19 cellular contexts compared by ENCODE assay signal in genomic region chr4:38055566-38055965, GRCh38.
A peak's percentile ranks its signal among the peaks of the same experiment; 100 is the strongest.
DNase-seq lines count a peak whose midpoint lies in the region; ATAC-seq and TF ChIP-seq lines count a peak whose summit lies in the region.
"Had no signal": no experiment of that assay in that cellular context is flagged by ENCODE, and none has a peak within 500 bp of the region (broad histone marks: within the 10 kb centered on the region; RNA-seq: fewer than 3 reads in every experiment).

No MANE protein-coding gene starts in this region.

- intact Hi-C loops in heart left ventricle (cut with DNase I) (loop anchor here in 1 of 10 donors (5.0 kb wide), 1 partner anchor 677 kb away; no protein-coding TSS in a partner anchor), PC-3 (cut with micrococcal nuclease) (no loop called here)

- H3K36me3 ChIP-seq in GM23338 (ENCODE audit: insufficient read depth) (peaks cover 5% of the 10 kb centered on the region; the same call in 1 of the 2 replicates), heart left ventricle (peaks cover 0 to 75% (median 56%) of the 10 kb centered on the region in 9 donors), parathyroid adenoma (ENCODE audit: control insufficient read depth, insufficient read depth, low read length) (no peaks in the 10 kb centered on the region), PC-3 (ENCODE audit: low read depth, low read length) (no peaks in the 10 kb centered on the region)
- H3K36me3 ChIP-seq: breast epithelium had no signal

- no peaks in the 10 kb centered on the region for H3K27me3 ChIP-seq in GM23338 (ENCODE audit: insufficient read depth)
- no peaks in the 10 kb centered on the region for H3K27me3 ChIP-seq in heart left ventricle
- no peaks in the 10 kb centered on the region for H3K27me3 ChIP-seq in parathyroid adenoma (ENCODE audit: control insufficient read depth, insufficient read depth, low read length)
- no peaks in the 10 kb centered on the region for H3K27me3 ChIP-seq in PC-3 (ENCODE audit: low read length)
- H3K27me3 ChIP-seq: breast epithelium, SJCRH30 had no signal

- H3K9me3 Mint-ChIP-seq in GM23338, result no peaks in the 10 kb centered on the region
- no peaks in the 10 kb centered on the region for H3K9me3 Mint-ChIP-seq in WTC11
- H3K9me3 Mint-ChIP-seq: activated B cell treated with CpG ODN at 0.5 μM for 24 hours; naive thymus-derived CD4-positive, alpha-beta T cell had no signal

- no peak overlapping the region for H3K4me2 ChIP-seq in GM23338
- no peak overlapping the region for H3K4me2 ChIP-seq in parathyroid adenoma (ENCODE audit: low read length)
- no peak overlapping the region for H3K4me2 ChIP-seq in PC-3 (ENCODE audit: low read length)

- TF ChIP-seq POLR2A in heart left ventricle (IDR thresholded peaks at IDR 0.05), result no peak

- no peak overlapping the region for H3K4me3 ChIP-seq in GM23338
- H3K4me3 ChIP-seq in heart left ventricle, result peak overlapping the region in 5 of 12 donors; percentile 6 to 15 (median 8)
- no peak overlapping the region for H3K4me3 ChIP-seq in parathyroid adenoma (ENCODE audit: low read depth, low read length)
- no peak overlapping the region for H3K4me3 ChIP-seq in PC-3 (ENCODE audit: low read length)
- H3K4me3 ChIP-seq: breast epithelium, HAP-1, SJCRH30 had no signal

- no TSS peak for BruUV-seq in PC-3 (replicated peaks; lab: Mats Ljungman, UMichigan)

- H2AFZ ChIP-seq in GM23338 (no peak overlapping the region), parathyroid adenoma (no peak overlapping the region), PC-3 (ENCODE audit: low read length) (no peak overlapping the region)

- H3K36me3 Mint-ChIP-seq in GM23338 (ENCODE audit: low read depth) (peaks cover 39% of the 10 kb centered on the region), WTC11 (peaks cover 29% of the 10 kb centered on the region)

- H3K27ac ChIP-seq in GM23338 (ENCODE audit: low read depth) (no peak overlapping the region), heart left ventricle (peak overlapping the region in 11 of 12 donors; percentile 18 to 82 (median 72)), parathyroid adenoma (peak overlapping the region; percentile 60), PC-3 (ENCODE audit: low read length) (no peak overlapping the region)
- H3K27ac ChIP-seq: SJCRH30 had no signal

- TF ChIP-seq CTCF in GM23338 (conservative IDR thresholded peaks at IDR 0.05; ENCODE audit: low read depth in 2 of 2), result peak; percentile 28 to 42
- TF ChIP-seq CTCF in WTC11 (IDR thresholded peaks at IDR 0.05), result no peak
- peak in 4 of 12 donors; percentile 7 to 26 (median 14) for TF ChIP-seq CTCF in heart left ventricle (IDR thresholded peaks at IDR 0.05)
- TF ChIP-seq CTCF in parathyroid adenoma (IDR thresholded peaks at IDR 0.05), result no peak
- no peak for TF ChIP-seq CTCF in PC-3 (conservative IDR thresholded peaks at IDR 0.05; ENCODE audit: low read depth, low read length)

- CTCF ChIA-PET in WTC11 (lab: Charles Lee), result interaction anchor here (1.6 kb wide), 1 partner anchor 124 kb away, joined by 6 read pairs; no protein-coding TSS in a partner anchor
- CTCF ChIA-PET in PC-3 (lab: Charles Lee), result no interaction called here

- no peaks in the 10 kb centered on the region for H4K20me1 ChIP-seq in GM23338 (replicated peaks; ENCODE audit: insufficient read depth)
- no peaks in the 10 kb centered on the region for H4K20me1 ChIP-seq in PC-3 (ENCODE audit: low read length)

- H3K9me3 ChIP-seq in heart left ventricle, result no peaks in the 10 kb centered on the region
- no peaks in the 10 kb centered on the region for H3K9me3 ChIP-seq in parathyroid adenoma (ENCODE audit: control insufficient read depth, low read length)
- no peaks in the 10 kb centered on the region for H3K9me3 ChIP-seq in PC-3 (ENCODE audit: low read length)
- H3K9me3 ChIP-seq: breast epithelium, HAP-1, SJCRH30 had no signal

- H3K4me3 Mint-ChIP-seq in GM23338 (no peak overlapping the region), WTC11 (no peak overlapping the region)
- H3K4me3 Mint-ChIP-seq: activated B cell treated with CpG ODN at 0.5 μM for 24 hours; naive thymus-derived CD4-positive, alpha-beta T cell had no signal

- peak; percentile 35 for DNase-seq in GM23338 (ENCODE audit: low spot score)
- DNase-seq in WTC11 (ENCODE audit: low spot score), result peak; percentile 30
- DNase-seq in heart left ventricle, result no peak
- no peak for DNase-seq in NCI-H510A treated with DMSO at 0.1 percent for 48 hours (lab: John Stamatoyannopoulos, UW)
- DNase-seq in PC-3, result no peak
- DNase-seq in NCI-H2196 treated with DMSO at 0.1 percent for 48 hours (lab: John Stamatoyannopoulos, UW; ENCODE audit: unreplicated experiment), result no peak
- DNase-seq: activated B cell treated with CpG ODN at 0.5 μM for 24 hours; activated T-cell treated with anti-CD3 and anti-CD28 coated beads, Interleukin-2, amount 50 U/mL, for 48 hours; DMS79 treated with DMSO at 0.1 percent for 48 hours; erythroblast; naive thymus-derived CD4-positive, alpha-beta T cell; NCI-H1092 treated with DMSO at 0.1 percent for 48 hours; NCI-H748 treated with DMSO at 0.1 percent for 48 hours; SJCRH30; small intestine had no signal

- H3F3A ChIP-seq in GM23338 (replicated peaks; ENCODE audit: low read depth) (no peaks in the 10 kb centered on the region), PC-3 (ENCODE audit: low read length, unreplicated experiment) (no peaks in the 10 kb centered on the region)

- H3K4me1 ChIP-seq in GM23338 (ENCODE audit: insufficient read depth) (no peaks in the 10 kb centered on the region), heart left ventricle (peaks cover 0 to 39% (median 25%) of the 10 kb centered on the region in 12 donors), parathyroid adenoma (no peaks in the 10 kb centered on the region), PC-3 (ENCODE audit: insufficient read depth, low read length) (peaks cover 2% of the 10 kb centered on the region)
- H3K4me1 ChIP-seq: breast epithelium, HAP-1, SJCRH30 had no signal

- POLR2A ChIA-PET in WTC11 (lab: Charles Lee) (no interaction called here), PC-3 (lab: Charles Lee; ENCODE audit: unreplicated experiment) (no interaction called here)

- H3K4me1 Mint-ChIP-seq in GM23338 (no peaks in the 10 kb centered on the region), WTC11 (no peaks in the 10 kb centered on the region)

- H3K9me2 ChIP-seq in GM23338 (ENCODE audit: insufficient read depth) (no peaks in the 10 kb centered on the region), PC-3 (replicated peaks; ENCODE audit: low read length) (no peaks in the 10 kb centered on the region)

- H3K27me3 Mint-ChIP-seq in GM23338 (ENCODE audit: insufficient read depth, low read depth, poor library complexity) (peaks cover 5% of the 10 kb centered on the region), WTC11 (ENCODE audit: low read depth) (no peaks in the 10 kb centered on the region)
- H3K27me3 Mint-ChIP-seq: activated B cell treated with CpG ODN at 0.5 μM for 24 hours; naive thymus-derived CD4-positive, alpha-beta T cell had no signal

- 46 to 61% (median 54%) methylated on average over 8 of the region's 8 CpGs for WGBS in heart left ventricle, 4 donors

- H3K9ac ChIP-seq in parathyroid adenoma, result no peak overlapping the region
- no peak overlapping the region for H3K9ac ChIP-seq in PC-3 (ENCODE audit: low read length)

- H3K79me2 ChIP-seq in GM23338 (replicated peaks; ENCODE audit: insufficient read depth), result no peaks in the 10 kb centered on the region
- H3K79me2 ChIP-seq in parathyroid adenoma, result no peaks in the 10 kb centered on the region
- no peaks in the 10 kb centered on the region for H3K79me2 ChIP-seq in PC-3 (ENCODE audit: low read length)

- ATAC-seq in GM23338 (peak; percentile 72), WTC11 (peak; percentile 85), heart left ventricle (peak; percentile 18 to 51 (median 26)), HG02623 (IDR thresholded peaks at IDR 0.05; ENCODE audit: unreplicated experiment) (no peak), PC-3 (no peak)
- ATAC-seq: naive thymus-derived CD4-positive, alpha-beta T cell had no signal

- no peak overlapping the region for H3K27ac Mint-ChIP-seq in GM23338
- H3K27ac Mint-ChIP-seq in WTC11, result no peak overlapping the region
- H3K27ac Mint-ChIP-seq: activated B cell treated with CpG ODN at 0.5 μM for 24 hours had no signal

TF ChIP-seq in GM23338, 12 proteins besides CTCF, POLR2A, EP300 and RAD21 (continues in another document):
- TF ChIP-seq NANOG (IDR thresholded peaks at IDR 0.05; ENCODE audit: borderline replicate concordance), result no peak
- no peak for TF ChIP-seq JUNB (IDR thresholded peaks at IDR 0.05; ENCODE audit: unreplicated experiment)

TF ChIP-seq in WTC11, 78 proteins besides CTCF, POLR2A, EP300 and RAD21:
- TF ChIP-seq, protein P1, sequence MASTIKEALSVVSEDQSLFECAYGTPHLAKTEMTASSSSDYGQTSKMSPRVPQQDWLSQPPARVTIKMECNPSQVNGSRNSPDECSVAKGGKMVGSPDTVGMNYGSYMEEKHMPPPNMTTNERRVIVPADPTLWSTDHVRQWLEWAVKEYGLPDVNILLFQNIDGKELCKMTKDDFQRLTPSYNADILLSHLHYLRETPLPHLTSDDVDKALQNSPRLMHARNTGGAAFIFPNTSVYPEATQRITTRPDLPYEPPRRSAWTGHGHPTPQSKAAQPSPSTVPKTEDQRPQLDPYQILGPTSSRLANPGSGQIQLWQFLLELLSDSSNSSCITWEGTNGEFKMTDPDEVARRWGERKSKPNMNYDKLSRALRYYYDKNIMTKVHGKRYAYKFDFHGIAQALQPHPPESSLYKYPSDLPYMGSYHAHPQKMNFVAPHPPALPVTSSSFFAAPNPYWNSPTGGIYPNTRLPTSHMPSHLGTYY (CRISPR knock-in tag; IDR thresholded peaks at IDR 0.05), result no peak
- TF ChIP-seq PRRX2 (CRISPR knock-in tag; IDR thresholded peaks at IDR 0.05) (no peak), ZNF396 (CRISPR knock-in tag; IDR thresholded peaks at IDR 0.05; ENCODE audit: borderline replicate concordance) (no peak), CREM (CRISPR knock-in tag; IDR thresholded peaks at IDR 0.05) (no peak), ELF4 (CRISPR knock-in tag; IDR thresholded peaks at IDR 0.05; ENCODE audit: low read depth) (no peak), EMX1 (CRISPR knock-in tag; IDR thresholded peaks at IDR 0.05) (no peak), ZNF671 (CRISPR knock-in tag; IDR thresholded peaks at IDR 0.05) (no peak), MXD4 (CRISPR knock-in tag; IDR thresholded peaks at IDR 0.05; ENCODE audit: borderline replicate concordance) (no peak), SMAD3 (CRISPR knock-in tag; IDR thresholded peaks at IDR 0.05; ENCODE audit: borderline replicate concordance) (no peak), GTF2I (CRISPR knock-in tag; conservative IDR thresholded peaks at IDR 0.05) (no peak), OVOL2 (CRISPR knock-in tag; IDR thresholded peaks at IDR 0.05; ENCODE audit: borderline replicate concordance) (no peak), TEAD1 (CRISPR knock-in tag; IDR thresholded peaks at IDR 0.05) (no peak), HMGA2 (CRISPR knock-in tag; IDR thresholded peaks at IDR 0.05) (no peak), NR3C1 (CRISPR knock-in tag; conservative IDR thresholded peaks at IDR 0.05; ENCODE audit: low read depth) (no peak)

Comparison
In these comparisons a context has a peak if more than half of its experiments do, and no peak if none do; other contexts are left out.
1. ATAC-seq: peak in GM23338 (single experiment), WTC11 (single experiment) and heart left ventricle (4 of 4); none in HG02623 (single experiment) and PC-3 (single experiment).
2. DNase-seq: peak in GM23338 (single experiment) and WTC11 (single experiment); none in heart left ventricle (0 of 5), NCI-H510A treated with DMSO at 0.1 percent for 48 hours (single experiment), PC-3 (single experiment) and NCI-H2196 treated with DMSO at 0.1 percent for 48 hours (single experiment).
3. H3K27ac ChIP-seq: peak in heart left ventricle (11 of 12) and parathyroid adenoma (single experiment); none in GM23338 (single experiment) and PC-3 (single experiment).
4. CTCF ChIP-seq: peak in GM23338 (2 of 2); none in WTC11 (single experiment), parathyroid adenoma (single experiment) and PC-3 (single experiment).